Comparison of ENCODE assay signal across 8 cellular contexts in the genomic region with DNA sequence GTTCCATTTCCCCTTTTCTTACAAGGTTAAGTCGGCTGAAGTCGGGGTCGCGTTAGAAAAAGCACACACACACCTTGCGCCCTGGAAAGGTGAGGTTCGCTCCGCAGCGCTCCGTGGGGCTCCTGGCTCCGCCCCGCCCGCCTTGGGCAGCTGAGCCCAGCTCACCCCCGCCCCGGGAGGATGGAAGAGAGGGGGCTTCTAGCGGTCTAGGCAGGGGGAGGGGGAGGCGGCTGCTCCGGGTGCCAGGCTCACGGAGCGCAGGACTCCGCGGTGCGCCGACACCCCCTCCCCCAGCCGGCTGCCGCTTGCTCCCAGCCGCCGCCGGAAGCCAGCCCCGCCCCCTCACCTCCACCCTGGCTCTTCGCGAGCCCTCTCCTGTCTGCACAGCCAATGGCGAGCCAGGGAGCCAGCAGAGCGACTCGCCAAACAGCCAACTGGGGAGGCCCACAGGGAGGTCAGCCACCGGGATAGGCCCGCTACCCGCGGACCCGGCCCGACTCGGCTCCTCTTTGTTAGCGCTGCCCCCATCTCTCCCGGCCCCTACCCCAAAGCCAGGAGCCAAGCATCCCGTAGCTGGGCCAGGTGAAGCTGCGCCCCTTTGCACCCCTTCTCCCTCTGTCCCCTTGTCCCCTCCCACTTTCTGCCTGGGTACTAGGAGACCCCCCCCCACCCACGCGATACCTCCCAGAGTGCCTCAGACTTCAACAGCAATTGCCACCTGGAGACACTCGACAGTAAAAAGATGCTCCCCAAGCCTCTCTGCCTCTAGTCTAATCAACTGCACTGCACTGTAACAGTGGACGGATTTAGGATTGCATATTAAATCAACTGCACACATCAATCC. TPM values are rescaled to one million over a fixed set of nuclear protein-coding genes. Genes with fewer than 3 reads are reported as not detected.
A peak's percentile ranks its signal among the peaks of the same experiment; 100 is the strongest.
DNase-seq lines count a peak whose midpoint lies in the region; ATAC-seq, FAIRE-seq and TF ChIP-seq lines count a peak whose summit lies in the region.

No MANE protein-coding gene starts in this region.

- H3K4me3 Mint-ChIP-seq in progenitor cell of endocrine pancreas (ENCODE audit: low read depth) = peak overlapping the region; percentile 80

- no peaks in the 10 kb centered on the region for H3K27me3 ChIP-seq in left ventricle myocardium inferior (ENCODE audit: low read depth)

- intact Hi-C loops in left ventricle myocardium inferior (cut with micrococcal nuclease) = no loop called here

- H3K36me3 ChIP-seq in left ventricle myocardium inferior = no peaks in the 10 kb centered on the region

- peak overlapping the region; percentile 99 for H3K27ac Mint-ChIP-seq in progenitor cell of endocrine pancreas

- no peaks in the 10 kb centered on the region for H3K9me3 Mint-ChIP-seq in progenitor cell of endocrine pancreas (ENCODE audit: low read depth)

- TF ChIP-seq CTCF in left ventricle myocardium inferior (IDR thresholded peaks at IDR 0.05; ENCODE audit: borderline replicate concordance) (no peak), progenitor cell of endocrine pancreas (IDR thresholded peaks at IDR 0.05; ENCODE audit: unreplicated experiment) (no peak)

- H3K27me3 Mint-ChIP-seq in progenitor cell of endocrine pancreas = no peaks in the 10 kb centered on the region

- H3K36me3 Mint-ChIP-seq in progenitor cell of endocrine pancreas (ENCODE audit: insufficient read depth) = no peaks in the 10 kb centered on the region

- DNase-seq in GM12892 (ENCODE audit: insufficient read length) = peak; percentile 98
- DNase-seq in NCI-H1436 (lab: John Stamatoyannopoulos, UW) = peak; percentile 99
- peak; percentile 95 for DNase-seq in T follicular helper cell (ENCODE audit: low read depth)
- DNase-seq in amniotic stem cell (lab: John Stamatoyannopoulos, UW) = peak; percentile 84
- DNase-seq in left ventricle myocardium inferior = peak; percentile 98
- DNase-seq in progenitor cell of endocrine pancreas (ENCODE audit: low spot score, unreplicated experiment) = peak; percentile 97
- peak; percentile 97 for DNase-seq in ureter (ENCODE audit: low spot score)

- peaks cover 43% of the 10 kb centered on the region for H3K4me1 ChIP-seq in left ventricle myocardium inferior

- H3K9me3 ChIP-seq in left ventricle myocardium inferior (replicated peaks) = no peaks in the 10 kb centered on the region

- peak overlapping the region; percentile 90 for H3K27ac ChIP-seq in left ventricle myocardium inferior (replicated peaks)

- TF ChIP-seq POLR2A in GM12892 (IDR thresholded peaks at IDR 0.05; ENCODE audit: low read depth, low read length) = peak; percentile 64; the same call in 1 of the 2 replicates

- FAIRE-seq in GM12892 (lab: Jason Lieb, UNC) = peak; percentile 94

- ATAC-seq in HG02840 (IDR thresholded peaks at IDR 0.05; ENCODE audit: low FRiP score, unreplicated experiment) = peak; percentile 95

- H3K4me3 ChIP-seq in left ventricle myocardium inferior = peak overlapping the region; percentile 98

- H3K4me1 Mint-ChIP-seq in progenitor cell of endocrine pancreas (ENCODE audit: low read depth) = peaks cover 34% of the 10 kb centered on the region

RNA-seq across cellular contexts. Expression of a gene that starts 30.2 kb away (rescaled TPM):
- 7.4 TPM for polyA plus RNA-seq in GM12892 (2012; ENCODE audit: missing spikeins)
- total RNA-seq in left ventricle myocardium inferior = 17.5 TPM
- total RNA-seq in progenitor cell of endocrine pancreas = 48.9 and 58.7 TPM in 2 replicates
- total RNA-seq in ureter = 28.8 TPM

RNA-seq across cellular contexts. Expression of a gene that starts 42.5 kb away (rescaled TPM):
- 40.4 TPM for polyA plus RNA-seq in GM12892 (2012; ENCODE audit: missing spikeins)
- 35.4 TPM for total RNA-seq in left ventricle myocardium inferior
- total RNA-seq in progenitor cell of endocrine pancreas = 49.2 and 49.7 TPM in 2 replicates
- 40.3 TPM for total RNA-seq in ureter

Comparison
In these comparisons a context has a peak if more than half of its experiments do, and no peak if none do; other contexts are left out.
1. Peak in every context shown above with its lines: DNase-seq, ATAC-seq, H3K4me3 ChIP-seq and H3K27ac ChIP-seq.